In genomic region chr9:69611221-69611620, GRCh38 we compare ENCODE assay signal across 28 cellular contexts.
"Had no signal": no experiment of that assay in that cellular context is flagged by ENCODE, and none has a peak within 500 bp of the region (broad histone marks: within the 10 kb centered on the region; RNA-seq: fewer than 3 reads in every experiment).

No MANE protein-coding gene starts in this region.

- H3K36me3 Mint-ChIP-seq: activated naive CD4-positive, alpha-beta T cell treated with anti-CD3 and anti-CD28 coated beads, Interleukin-2, amount 50 U/mL, for 72 hours had no signal

- H3K27ac ChIP-seq: brain microvascular endothelial cell, PC-9, RWPE1 had no signal

- H3K4me2 ChIP-seq: PC-9 had no signal

- DNase-seq: activated CD4-positive, alpha-beta T cell treated with anti-CD3 and anti-CD28 coated beads, Interleukin-2, amount 10 ng/mL, durations not matched to agents 24 days and 14 days; activated CD4-positive, alpha-beta T cell treated with anti-CD3 and anti-CD28 coated beads, Interleukin-2, amount 50 U/mL, for 48 hours; activated CD8-positive, alpha-beta T cell treated with anti-CD3 and anti-CD28 coated beads, Interleukin-2, amount 10 ng/mL, durations not matched to agents 7 days and 5 days; activated gamma-delta T cell treated with Interleukin-2 at 50 U/mL for 16 hours; activated naive CD4-positive, alpha-beta T cell treated with anti-CD3 and anti-CD28 coated beads for 36 hours; activated T-cell treated with anti-CD3 and anti-CD28 coated beads, Interleukin-2, amount 50 U/mL, for 24 hours; aorta; brain microvascular endothelial cell; central memory CD4-positive, alpha-beta T cell; Kasumi-1; MG63; NCI-H1092; NCI-H1436 treated with DMSO at 0.1 percent for 48 hours; NCI-H1694 treated with DMSO at 0.1 percent for 48 hours; NCI-H2029; NCI-H345; NCI-H524 treated with DMSO at 0.1 percent for 48 hours; NCI-H748 treated with DMSO at 0.1 percent for 48 hours; PC-9; SIG-M5; SW 1271; T-helper 1 cell; T-helper 2 cell; T-helper 9 cell had no signal

- H2AFZ ChIP-seq: PC-9 had no signal

- H3K27ac Mint-ChIP-seq: activated CD4-positive, alpha-beta T cell treated with anti-CD3 and anti-CD28 coated beads, Interleukin-2, amount 10 ng/mL, durations not matched to agents 24 days and 14 days; activated CD8-positive, alpha-beta T cell treated with anti-CD3 and anti-CD28 coated beads, Interleukin-2, amount 10 ng/mL, durations not matched to agents 7 days and 5 days; activated naive CD4-positive, alpha-beta T cell treated with anti-CD3 and anti-CD28 coated beads for 36 hours; activated naive CD4-positive, alpha-beta T cell treated with anti-CD3 and anti-CD28 coated beads, Interleukin-2, amount 50 U/mL, for 72 hours; activated T-cell treated with anti-CD3 and anti-CD28 coated beads, Interleukin-2, amount 50 U/mL, for 24 hours; activated T-helper 2 cell treated with anti-CD3 and anti-CD28 coated beads, Interferon-gamma antibody, Interleukin-2, Interleukin-4, amounts not matched to agents 10 μg/mL and 5 μg/mL and 100 μg/mL, durations not matched to agents 14 hours and 24 hours and 36 hours had no signal

- H3K4me1 Mint-ChIP-seq: activated CD4-positive, alpha-beta T cell treated with anti-CD3 and anti-CD28 coated beads, Interleukin-2, amount 10 ng/mL, durations not matched to agents 24 days and 14 days had no signal

- H3K27me3 Mint-ChIP-seq: activated T-cell treated with anti-CD3 and anti-CD28 coated beads, Interleukin-2, amount 50 U/mL, for 24 hours had no signal

- H3K36me3 ChIP-seq: brain microvascular endothelial cell, MG63 had no signal

- H3K9me3 ChIP-seq: MG63 had no signal

- H3K9me3 Mint-ChIP-seq: activated CD4-positive, alpha-beta T cell treated with anti-CD3 and anti-CD28 coated beads, Interleukin-2, amount 10 ng/mL, durations not matched to agents 24 days and 14 days; activated naive CD4-positive, alpha-beta T cell treated with anti-CD3 and anti-CD28 coated beads for 36 hours; activated T-cell treated with anti-CD3 and anti-CD28 coated beads, Interleukin-2, amount 50 U/mL, for 24 hours; activated T-helper 2 cell treated with anti-CD3 and anti-CD28 coated beads, Interferon-gamma antibody, Interleukin-2, Interleukin-4, amounts not matched to agents 10 μg/mL and 5 μg/mL and 100 μg/mL, durations not matched to agents 14 hours and 24 hours and 36 hours had no signal

- H3K27me3 ChIP-seq: brain microvascular endothelial cell, MG63 had no signal

- H3K4me3 Mint-ChIP-seq: activated CD4-positive, alpha-beta T cell treated with anti-CD3 and anti-CD28 coated beads, Interleukin-2, amount 10 ng/mL, durations not matched to agents 24 days and 14 days; activated CD8-positive, alpha-beta T cell treated with anti-CD3 and anti-CD28 coated beads, Interleukin-2, amount 10 ng/mL, durations not matched to agents 7 days and 5 days; activated naive CD4-positive, alpha-beta T cell treated with anti-CD3 and anti-CD28 coated beads for 36 hours; activated T-cell treated with anti-CD3 and anti-CD28 coated beads, Interleukin-2, amount 50 U/mL, for 24 hours had no signal

- H3K4me3 ChIP-seq: MG63, PC-9 had no signal

- ATAC-seq: activated CD8-positive, alpha-beta T cell treated with anti-CD3 and anti-CD28 coated beads, Interleukin-2, amount 10 ng/mL, durations not matched to agents 7 days and 5 days; activated naive CD4-positive, alpha-beta T cell treated with anti-CD3 and anti-CD28 coated beads, Interleukin-2, amount 50 U/mL, for 72 hours; Right ventricle myocardium inferior had no signal
